20 cellular contexts compared by ENCODE assay signal in genomic region chr20:53013847-53014246, GRCh38. TPM values are rescaled to one million over a fixed set of nuclear protein-coding genes. Genes with fewer than 3 reads are reported as not detected.
DNase-seq lines count a peak whose midpoint lies in the region; ATAC-seq and TF ChIP-seq lines count a peak whose summit lies in the region.
"Had no signal": no experiment of that assay in that cellular context is flagged by ENCODE, and none has a peak within 500 bp of the region (broad histone marks: within the 10 kb centered on the region; RNA-seq: fewer than 3 reads in every experiment).

No MANE protein-coding gene starts in this region.

- POLR2A ChIA-PET in activated CD4-positive, alpha-beta memory T cell treated with anti-CD3 and anti-CD28 coated beads for 36 hours (lab: Charles Lee): interaction anchor here (1.0 kb wide), 1 partner anchor 8 kb away, joined by 3 read pairs; no protein-coding TSS in a partner anchor
- POLR2A ChIA-PET in activated CD4-positive, alpha-beta memory T cell treated with anti-CD3 and anti-CD28 coated beads, Interleukin-2, amount 10 ng/mL, durations not matched to agents 7 days and 5 days (lab: Charles Lee): interaction anchor here (1.8 kb wide), 1 partner anchor 39 kb away, joined by 5 read pairs; no protein-coding TSS in a partner anchor

- CTCF ChIA-PET in activated CD4-positive, alpha-beta memory T cell treated with anti-CD3 and anti-CD28 coated beads for 36 hours (lab: Charles Lee): no interaction called here
- CTCF ChIA-PET in activated CD4-positive, alpha-beta memory T cell treated with anti-CD3 and anti-CD28 coated beads, Interleukin-2, amount 10 ng/mL, durations not matched to agents 7 days and 5 days (lab: Charles Lee): no interaction called here
- CTCF ChIA-PET in activated naive CD4-positive, alpha-beta T cell treated with anti-CD3 and anti-CD28 coated beads for 36 hours (lab: Charles Lee): no interaction called here

- peaks cover 58% of the 10 kb centered on the region for H3K36me3 Mint-ChIP-seq in activated CD4-positive, alpha-beta memory T cell treated with anti-CD3 and anti-CD28 coated beads for 36 hours
- H3K36me3 Mint-ChIP-seq in activated CD4-positive, alpha-beta memory T cell treated with anti-CD3 and anti-CD28 coated beads, Interleukin-2, amount 10 ng/mL, durations not matched to agents 7 days and 5 days (ENCODE audit: low read depth): peaks cover 17% of the 10 kb centered on the region
- peaks cover 63% of the 10 kb centered on the region for H3K36me3 Mint-ChIP-seq in activated naive CD4-positive, alpha-beta T cell treated with anti-CD3 and anti-CD28 coated beads for 36 hours (ENCODE audit: low read depth)
- H3K36me3 Mint-ChIP-seq in activated naive CD4-positive, alpha-beta T cell treated with anti-CD3 and anti-CD28 coated beads, Interleukin-2, amount 50 U/mL, for 72 hours: peaks cover 30 to 94% of the 10 kb centered on the region in 2 donors
- H3K36me3 Mint-ChIP-seq: CD14-positive monocyte had no signal

- peaks cover 34% of the 10 kb centered on the region for H3K4me1 ChIP-seq in DOHH2 (ENCODE audit: control insufficient read depth, low read length)

- peaks cover 1% of the 10 kb centered on the region for H3K27me3 Mint-ChIP-seq in activated CD4-positive, alpha-beta memory T cell treated with anti-CD3 and anti-CD28 coated beads for 36 hours
- H3K27me3 Mint-ChIP-seq in activated CD4-positive, alpha-beta memory T cell treated with anti-CD3 and anti-CD28 coated beads, Interleukin-2, amount 10 ng/mL, durations not matched to agents 7 days and 5 days: no peaks in the 10 kb centered on the region
- no peaks in the 10 kb centered on the region for H3K27me3 Mint-ChIP-seq in activated naive CD4-positive, alpha-beta T cell treated with anti-CD3 and anti-CD28 coated beads for 36 hours (ENCODE audit: low read depth)

- H3K36me3 ChIP-seq in DOHH2 (ENCODE audit: control insufficient read depth, low read length): no peaks in the 10 kb centered on the region
- H3K36me3 ChIP-seq: BLaER1 had no signal

- ATAC-seq in activated naive CD4-positive, alpha-beta T cell treated with anti-CD3 and anti-CD28 coated beads, Interleukin-2, amount 50 U/mL, for 72 hours: peak in 1 of 2 donors; percentile 91
- ATAC-seq in GM19035 (IDR thresholded peaks at IDR 0.05; ENCODE audit: unreplicated experiment): no peak
- ATAC-seq: HCT116 had no signal

- peaks cover 20% of the 10 kb centered on the region for H3K9me3 ChIP-seq in DOHH2 (ENCODE audit: control insufficient read depth, insufficient read depth, low read length)

- H3F3A ChIP-seq in DOHH2 (ENCODE audit: control insufficient read depth, insufficient read depth): no peaks in the 10 kb centered on the region

- H3K9me3 Mint-ChIP-seq in activated CD4-positive, alpha-beta memory T cell treated with anti-CD3 and anti-CD28 coated beads for 36 hours: peaks cover 35% of the 10 kb centered on the region
- peaks cover 21% of the 10 kb centered on the region for H3K9me3 Mint-ChIP-seq in activated CD4-positive, alpha-beta memory T cell treated with anti-CD3 and anti-CD28 coated beads, Interleukin-2, amount 10 ng/mL, durations not matched to agents 7 days and 5 days
- peaks cover 28% of the 10 kb centered on the region for H3K9me3 Mint-ChIP-seq in activated naive CD4-positive, alpha-beta T cell treated with anti-CD3 and anti-CD28 coated beads for 36 hours
- H3K9me3 Mint-ChIP-seq in activated naive CD4-positive, alpha-beta T cell treated with anti-CD3 and anti-CD28 coated beads, Interleukin-2, amount 50 U/mL, for 72 hours: peaks cover 14 to 41% of the 10 kb centered on the region in 2 donors

- TF ChIP-seq CTCF in DOHH2 (IDR thresholded peaks at IDR 0.05; ENCODE audit: low read depth, low read length, poor library complexity, severe bottlenecking): no peak

- peaks cover 58% of the 10 kb centered on the region for H3K4me1 Mint-ChIP-seq in activated CD4-positive, alpha-beta memory T cell treated with anti-CD3 and anti-CD28 coated beads for 36 hours (ENCODE audit: low read depth)
- H3K4me1 Mint-ChIP-seq in activated CD4-positive, alpha-beta memory T cell treated with anti-CD3 and anti-CD28 coated beads, Interleukin-2, amount 10 ng/mL, durations not matched to agents 7 days and 5 days: peaks cover 4% of the 10 kb centered on the region
- H3K4me1 Mint-ChIP-seq in activated naive CD4-positive, alpha-beta T cell treated with anti-CD3 and anti-CD28 coated beads for 36 hours (ENCODE audit: low read depth): peaks cover 64% of the 10 kb centered on the region
- H3K4me1 Mint-ChIP-seq: CD14-positive monocyte had no signal

- no peaks in the 10 kb centered on the region for H3K27me3 ChIP-seq in DOHH2 (ENCODE audit: control insufficient read depth, low read length)
- H3K27me3 ChIP-seq: BLaER1 had no signal

- peak overlapping the region; percentile 78 for H3K27ac Mint-ChIP-seq in activated CD4-positive, alpha-beta memory T cell treated with anti-CD3 and anti-CD28 coated beads for 36 hours
- no peak overlapping the region for H3K27ac Mint-ChIP-seq in activated CD4-positive, alpha-beta memory T cell treated with anti-CD3 and anti-CD28 coated beads, Interleukin-2, amount 10 ng/mL, durations not matched to agents 7 days and 5 days
- H3K27ac Mint-ChIP-seq in activated naive CD4-positive, alpha-beta T cell treated with anti-CD3 and anti-CD28 coated beads for 36 hours: peak overlapping the region; percentile 80
- H3K27ac Mint-ChIP-seq in activated naive CD4-positive, alpha-beta T cell treated with anti-CD3 and anti-CD28 coated beads, Interleukin-2, amount 50 U/mL, for 72 hours: peak overlapping the region; percentile 73 to 78
- H3K27ac Mint-ChIP-seq: CD14-positive monocyte; CD4-positive, alpha-beta memory T cell; HFFc6 had no signal

- H3K9me2 ChIP-seq in DOHH2 (replicated peaks; ENCODE audit: control insufficient read depth, low read length): no peaks in the 10 kb centered on the region

- intact Hi-C loops in activated CD4-positive, alpha-beta memory T cell treated with anti-CD3 and anti-CD28 coated beads for 36 hours (cut with micrococcal nuclease): no loop called here
- intact Hi-C loops in activated naive CD4-positive, alpha-beta T cell treated with anti-CD3 and anti-CD28 coated beads for 36 hours (cut with micrococcal nuclease): no loop called here

- no peaks in the 10 kb centered on the region for H4K20me1 ChIP-seq in DOHH2 (ENCODE audit: control insufficient read depth, insufficient read depth, low read depth, low read length)
- H4K20me1 ChIP-seq: BLaER1 had no signal

- no peaks in the 10 kb centered on the region for H3K79me2 ChIP-seq in DOHH2 (ENCODE audit: control insufficient read depth, low read length)

- no peak overlapping the region for H3K4me3 Mint-ChIP-seq in activated CD4-positive, alpha-beta memory T cell treated with anti-CD3 and anti-CD28 coated beads for 36 hours
- H3K4me3 Mint-ChIP-seq in activated CD4-positive, alpha-beta memory T cell treated with anti-CD3 and anti-CD28 coated beads, Interleukin-2, amount 10 ng/mL, durations not matched to agents 7 days and 5 days: no peak overlapping the region
- no peak overlapping the region for H3K4me3 Mint-ChIP-seq in activated naive CD4-positive, alpha-beta T cell treated with anti-CD3 and anti-CD28 coated beads for 36 hours
- H3K4me3 Mint-ChIP-seq: CD14-positive monocyte; CD4-positive, alpha-beta memory T cell; HFFc6 had no signal

- H3K4me3 ChIP-seq in DOHH2 (ENCODE audit: low read length): peak overlapping the region; percentile 15; the same call in 1 of the 2 replicates
- H3K4me3 ChIP-seq: BLaER1 had no signal

- DNase-seq in activated CD4-positive, alpha-beta memory T cell treated with anti-CD3 and anti-CD28 coated beads for 36 hours: no peak
- DNase-seq in activated CD4-positive, alpha-beta memory T cell treated with anti-CD3 and anti-CD28 coated beads, Interleukin-2, amount 10 ng/mL, durations not matched to agents 7 days and 5 days: no peak
- no peak for DNase-seq in activated naive CD4-positive, alpha-beta T cell treated with anti-CD3 and anti-CD28 coated beads for 36 hours
- DNase-seq in activated naive CD4-positive, alpha-beta T cell treated with Interleukin-2 at 50 U/mL for 16 hours: no peak
- no peak for DNase-seq in activated naive CD4-positive, alpha-beta T cell treated with anti-CD3 and anti-CD28 coated beads, Interleukin-2, amount 50 U/mL, for 72 hours (ENCODE audit: low spot score in 2 of 2)
- DNase-seq: 8988T; CD4-positive, alpha-beta memory T cell; DMS153; DMS79; GF-D8; GOT3; H7; HFFc6 had no signal

- peak overlapping the region; percentile 28 for H3K4me2 ChIP-seq in DOHH2 (ENCODE audit: low read length)
- H3K4me2 ChIP-seq: BLaER1 had no signal

- H3K27ac ChIP-seq in DOHH2 (ENCODE audit: low read depth, low read length): peak overlapping the region; percentile 27
- H3K27ac ChIP-seq: BLaER1, HL-60 had no signal

RNA-seq across cellular contexts. Expression of gene TSHZ2, which starts 41.7 kb away (rescaled TPM):
- 10 to 100 TPM; 28.9 to 36.0 TPM for total RNA-seq in activated CD4-positive, alpha-beta memory T cell treated with anti-CD3 and anti-CD28 coated beads for 36 hours
- total RNA-seq in activated CD4-positive, alpha-beta memory T cell treated with anti-CD3 and anti-CD28 coated beads, Interleukin-2, amount 10 ng/mL, durations not matched to agents 7 days and 5 days: 1 to 10 TPM; 5.4 to 7.1 TPM
- total RNA-seq in activated naive CD4-positive, alpha-beta T cell treated with anti-CD3 and anti-CD28 coated beads for 36 hours: 10 to 100 TPM; 34.1 to 37.8 TPM
- total RNA-seq in activated naive CD4-positive, alpha-beta T cell treated with anti-CD3 and anti-CD28 coated beads, Interleukin-2, amount 50 U/mL, for 72 hours: 10 to 100 TPM; 31.4 to 91.0 TPM
- total RNA-seq: HFFc6, HT1080 had no signal
